In the genomic region with DNA sequence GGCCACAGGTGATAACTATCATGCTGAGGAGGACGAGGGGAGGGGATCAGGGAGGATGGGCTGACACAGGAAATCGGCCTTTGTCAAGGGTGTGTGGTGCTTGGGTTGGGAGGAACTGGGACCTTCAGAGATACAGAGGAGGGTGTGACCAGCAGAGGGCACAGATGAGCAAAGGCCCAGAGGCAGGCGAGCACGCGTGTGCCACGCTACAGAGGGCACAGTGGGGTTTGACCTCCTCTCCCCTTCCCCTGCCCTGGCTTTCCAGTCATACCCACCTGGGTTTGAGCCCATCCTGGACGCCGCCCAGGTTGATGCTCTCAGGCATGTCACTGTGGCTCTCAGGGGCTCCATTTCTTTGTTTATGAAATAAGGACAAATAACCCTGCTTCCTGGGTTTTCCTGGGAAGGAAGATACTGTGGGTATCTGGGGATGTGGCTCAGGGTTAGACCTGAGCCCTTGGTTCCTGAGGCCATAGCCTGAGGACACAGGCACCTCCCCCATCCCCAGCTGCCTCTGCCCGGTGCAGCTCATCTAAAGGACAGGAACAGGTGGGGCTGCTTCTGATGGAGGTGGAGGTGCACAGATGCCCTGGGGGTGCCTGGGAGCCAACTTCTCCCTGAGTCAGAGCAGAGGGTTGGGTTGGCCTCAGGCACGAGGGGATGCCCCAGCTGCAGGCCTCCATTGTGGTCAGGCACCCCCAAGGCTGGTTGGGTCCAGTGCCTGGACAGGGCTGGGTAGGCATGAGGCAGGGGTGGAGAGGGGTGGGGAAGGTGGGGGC, we compare ENCODE assay signal across 1 cellular context.
TF ChIP-seq lines count a peak whose summit lies in the region.

No MANE protein-coding gene starts in this region.

TF ChIP-seq in K562, 482 proteins besides CTCF, POLR2A, EP300 and RAD21 (continued from another document):
- TF ChIP-seq, protein P1, sequence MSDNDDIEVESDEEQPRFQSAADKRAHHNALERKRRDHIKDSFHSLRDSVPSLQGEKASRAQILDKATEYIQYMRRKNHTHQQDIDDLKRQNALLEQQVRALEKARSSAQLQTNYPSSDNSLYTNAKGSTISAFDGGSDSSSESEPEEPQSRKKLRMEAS (CRISPR knock-in tag; IDR thresholded peaks at IDR 0.05), result peak; percentile 43; the same call in 1 of the 2 replicates
- TF ChIP-seq ATF1 (CRISPR knock-in tag; IDR thresholded peaks at IDR 0.05), result no peak
- TF ChIP-seq ATF1 (tag; IDR thresholded peaks at IDR 0.05), result peak; percentile 16; the same call in 1 of the 2 replicates
- TF ChIP-seq ADNP (tag; IDR thresholded peaks at IDR 0.05), result no peak
- no peak for TF ChIP-seq GATA2 (CRISPR knock-in tag; IDR thresholded peaks at IDR 0.05)
TF ChIP-seq in K562: peak in this region for 21.
